10 cellular contexts compared by ENCODE assay signal in the genomic region with DNA sequence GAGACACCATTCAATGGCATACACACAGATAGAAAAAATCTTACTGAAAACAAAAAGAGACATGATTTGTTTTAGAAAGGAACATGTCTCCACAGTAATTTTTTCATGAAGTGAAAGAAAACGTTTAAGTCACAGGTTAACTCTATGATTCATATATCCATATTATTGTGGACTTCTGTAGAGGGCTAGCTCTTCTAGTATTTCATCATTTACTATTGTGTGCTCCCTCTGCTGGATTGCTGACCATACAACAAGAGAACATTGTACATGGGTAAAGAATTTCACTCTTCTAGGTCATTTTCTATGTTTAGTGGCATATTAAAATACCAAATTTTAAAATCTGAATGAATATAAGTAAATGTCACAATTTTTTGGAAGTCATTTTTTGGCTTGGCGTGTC.
DNase-seq lines count a peak whose midpoint lies in the region; ATAC-seq, FAIRE-seq and TF ChIP-seq lines count a peak whose summit lies in the region.
"Had no signal": no experiment of that assay in that cellular context is flagged by ENCODE, and none has a peak within 500 bp of the region (broad histone marks: within the 10 kb centered on the region; RNA-seq: fewer than 3 reads in every experiment).

No MANE protein-coding gene starts in this region.

- H3K9me3 Mint-ChIP-seq in stimulated activated memory B cell treated with anti-CD40 and anti-IgM and Interleukin-4, amounts not matched to agents 10 μg/mL and 1 μg/mL and 100 μg/mL, for 72 hours = no peaks in the 10 kb centered on the region
- H3K9me3 Mint-ChIP-seq: activated T-helper 2 cell treated with anti-CD3 and anti-CD28 coated beads, Interferon-gamma antibody, Interleukin-2, Interleukin-4, amounts not matched to agents 10 μg/mL and 5 μg/mL and 100 μg/mL, durations not matched to agents 14 hours and 24 hours and 36 hours had no signal

- no peaks in the 10 kb centered on the region for H3K27me3 ChIP-seq in left lung

- no peaks in the 10 kb centered on the region for H3K27me3 Mint-ChIP-seq in stimulated activated memory B cell treated with anti-CD40 and anti-IgM and Interleukin-4, amounts not matched to agents 10 μg/mL and 1 μg/mL and 100 μg/mL, for 72 hours

- peak in 1 of 2 donors; percentile 20 for TF ChIP-seq CTCF in left lung (IDR thresholded peaks at IDR 0.05)

- ATAC-seq in GM18502 (IDR thresholded peaks at IDR 0.05; ENCODE audit: poor library complexity, unreplicated experiment) (peak; percentile 44), left lung (peak; percentile 45)
- no peak for ATAC-seq in stimulated activated memory B cell treated with anti-CD40 and anti-IgM and Interleukin-4, amounts not matched to agents 10 μg/mL and 1 μg/mL and 100 μg/mL, for 72 hours

- no peaks in the 10 kb centered on the region for H3K36me3 Mint-ChIP-seq in stimulated activated memory B cell treated with anti-CD40 and anti-IgM and Interleukin-4, amounts not matched to agents 10 μg/mL and 1 μg/mL and 100 μg/mL, for 72 hours

- H3K4me3 ChIP-seq in left lung = no peak overlapping the region

- DNase-seq in HTR-8/SVneo (ENCODE audit: insufficient read length, low spot score) (peak; percentile 0), SW480 (ENCODE audit: low spot score) (peak; percentile 18), left lung (no peak), foreskin melanocyte (no peak), head of caudate nucleus (no peak), T1000 (lab: John Stamatoyannopoulos, UW) (no peak)
- DNase-seq: NCI-H69 had no signal

- intact Hi-C loops in left lung (cut with DNase I) (no loop called here), head of caudate nucleus (cut with DNase I) (no loop called here)

- H3K27ac Mint-ChIP-seq in stimulated activated memory B cell treated with anti-CD40 and anti-IgM and Interleukin-4, amounts not matched to agents 10 μg/mL and 1 μg/mL and 100 μg/mL, for 72 hours = no peak overlapping the region
- H3K27ac Mint-ChIP-seq: activated T-helper 2 cell treated with anti-CD3 and anti-CD28 coated beads, Interferon-gamma antibody, Interleukin-2, Interleukin-4, amounts not matched to agents 10 μg/mL and 5 μg/mL and 100 μg/mL, durations not matched to agents 14 hours and 24 hours and 36 hours had no signal

- no peak overlapping the region for H3K27ac ChIP-seq in left lung

- no peaks in the 10 kb centered on the region for H3K4me1 Mint-ChIP-seq in stimulated activated memory B cell treated with anti-CD40 and anti-IgM and Interleukin-4, amounts not matched to agents 10 μg/mL and 1 μg/mL and 100 μg/mL, for 72 hours

- no peak overlapping the region for H3K4me3 Mint-ChIP-seq in stimulated activated memory B cell treated with anti-CD40 and anti-IgM and Interleukin-4, amounts not matched to agents 10 μg/mL and 1 μg/mL and 100 μg/mL, for 72 hours

- FAIRE-seq in HTR-8/SVneo (lab: Jason Lieb, UNC) = no peak

- peaks cover 0 to 2% of the 10 kb centered on the region in 2 donors for H3K9me3 ChIP-seq in left lung

- H3K4me1 ChIP-seq in left lung = no peaks in the 10 kb centered on the region

- no peaks in the 10 kb centered on the region for H3K36me3 ChIP-seq in left lung

Comparison
In these comparisons a context has a peak if more than half of its experiments do, and no peak if none do; other contexts are left out.
1. DNase-seq: peak in HTR-8/SVneo (single experiment) and SW480 (single experiment); none in left lung (0 of 2), foreskin melanocyte (single experiment), head of caudate nucleus (0 of 42) and T1000 (single experiment).